In the genomic region with DNA sequence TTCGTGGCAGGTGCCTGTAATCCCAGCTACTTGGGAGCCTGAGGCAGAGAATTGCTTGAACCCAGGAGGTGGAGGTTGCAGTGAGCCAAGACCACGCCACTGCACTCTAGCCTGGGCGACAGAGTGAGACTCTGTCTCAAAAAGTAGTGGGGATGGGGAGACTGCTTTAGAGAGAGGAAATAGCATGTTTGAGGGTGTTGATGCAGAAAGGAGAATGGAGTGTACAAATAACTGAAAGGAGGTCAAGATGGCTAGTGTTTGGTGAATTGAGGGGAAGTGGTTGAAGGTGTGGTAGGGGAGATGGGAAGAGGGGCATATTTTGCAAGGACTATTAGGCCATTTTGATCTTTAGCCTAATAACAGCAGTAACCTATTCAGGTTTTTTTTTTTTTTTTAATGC, we compare ENCODE assay signal across 7 cellular contexts. TPM values are rescaled to one million over a fixed set of nuclear protein-coding genes. Genes with fewer than 3 reads are reported as not detected.
A peak's percentile ranks its signal among the peaks of the same experiment; 100 is the strongest.
DNase-seq lines count a peak whose midpoint lies in the region; ATAC-seq and TF ChIP-seq lines count a peak whose summit lies in the region.
"Not testable (repeated sequence)": the region's sequence is repeated elsewhere in the genome, so short reads cannot be mapped to it uniquely, and the experiment has no call there.

No MANE protein-coding gene starts in this region.

- H3K27me3 ChIP-seq in CD4-positive, CD25-positive, alpha-beta regulatory T cell (ENCODE audit: control insufficient read depth, insufficient read depth, low read length); neutrophil: not testable (repeated sequence)

- peaks cover 33 to 44% (median 37%) of the 10 kb centered on the region in 4 donors for H3K4me1 Mint-ChIP-seq in CD4-positive, CD25-positive, alpha-beta regulatory T cell
- peaks cover 30% of the 10 kb centered on the region for H3K4me1 Mint-ChIP-seq in activated CD8-positive, alpha-beta T cell treated with anti-CD3 and anti-CD28 coated beads for 36 hours (ENCODE audit: low read depth)
- H3K4me1 Mint-ChIP-seq in effector memory CD8-positive, alpha-beta T cell (ENCODE audit: low read depth in 2 of 2): peaks cover 32 to 44% of the 10 kb centered on the region in 2 donors

- TF ChIP-seq CTCF in HEK293 (tag by site-specific recombination; IDR thresholded peaks at IDR 0.05); activated CD8-positive, alpha-beta T cell treated with anti-CD3 and anti-CD28 coated beads for 36 hours (IDR thresholded peaks at IDR 0.05); neutrophil (IDR thresholded peaks at IDR 0.05): not testable (repeated sequence)

- H3K27me3 Mint-ChIP-seq in CD4-positive, CD25-positive, alpha-beta regulatory T cell; activated CD8-positive, alpha-beta T cell treated with anti-CD3 and anti-CD28 coated beads for 36 hours; effector memory CD8-positive, alpha-beta T cell: not testable (repeated sequence)

- CTCF ChIA-PET in HEK293 (lab: Yijun Ruan, JAX): not testable (repeated sequence)
- CTCF ChIA-PET in activated CD8-positive, alpha-beta T cell treated with anti-CD3 and anti-CD28 coated beads for 36 hours (lab: Charles Lee): interaction anchor here (1.2 kb wide), 1 partner anchor 33 kb away, joined by 3 read pairs; no protein-coding TSS in a partner anchor

- not testable (repeated sequence) for H3K27ac ChIP-seq in CD4-positive, CD25-positive, alpha-beta regulatory T cell (ENCODE audit: insufficient read depth, low read length, poor library complexity, severe bottlenecking); HEK293 (ENCODE audit: extremely low read depth, low read depth, low read length)
- H3K27ac ChIP-seq in neutrophil: peak overlapping the region; percentile 59

- H3K9me3 ChIP-seq in CD4-positive, CD25-positive, alpha-beta regulatory T cell (ENCODE audit: control insufficient read depth in 2 of 2, low read length in 2 of 2); HEK293 (ENCODE audit: control insufficient read depth, insufficient read depth, low read depth, low read length); neutrophil: not testable (repeated sequence)

- not testable (repeated sequence) for H3K9me3 Mint-ChIP-seq in CD4-positive, CD25-positive, alpha-beta regulatory T cell; activated CD8-positive, alpha-beta T cell treated with anti-CD3 and anti-CD28 coated beads for 36 hours; activated naive CD4-positive, alpha-beta T cell treated with anti-CD3 and anti-CD28 coated beads, Interleukin-2, amount 50 U/mL, for 72 hours; effector memory CD8-positive, alpha-beta T cell

- not testable (repeated sequence) for H3K4me3 ChIP-seq in CD4-positive, CD25-positive, alpha-beta regulatory T cell (ENCODE audit: low read depth, low read length); HEK293 (ENCODE audit: low read depth, low read length); neutrophil (ENCODE audit: low read depth in 1 of 2, low read length in 1 of 2)

- intact Hi-C loops in activated CD8-positive, alpha-beta T cell treated with anti-CD3 and anti-CD28 coated beads for 36 hours (cut with micrococcal nuclease): not testable (repeated sequence)

- DNase-seq in CD4-positive, CD25-positive, alpha-beta regulatory T cell: peak in 1 of 3 donors; percentile 25
- peak; percentile 34 for DNase-seq in SKM-1 treated with dmso at 0.1 percent for 144 hours (lab: John Stamatoyannopoulos, UW; ENCODE audit: unreplicated experiment)
- DNase-seq in activated CD8-positive, alpha-beta T cell treated with anti-CD3 and anti-CD28 coated beads for 36 hours; activated naive CD4-positive, alpha-beta T cell treated with anti-CD3 and anti-CD28 coated beads, Interleukin-2, amount 50 U/mL, for 72 hours (ENCODE audit: low spot score in 2 of 2); effector memory CD8-positive, alpha-beta T cell: not testable (repeated sequence)

- H3K4me3 Mint-ChIP-seq in CD4-positive, CD25-positive, alpha-beta regulatory T cell: peak overlapping the region in 1 of 4 donors; percentile 7
- H3K4me3 Mint-ChIP-seq in activated CD8-positive, alpha-beta T cell treated with anti-CD3 and anti-CD28 coated beads for 36 hours: not testable (repeated sequence)
- peak overlapping the region; percentile 3 to 20 for H3K4me3 Mint-ChIP-seq in effector memory CD8-positive, alpha-beta T cell

- H3K27ac Mint-ChIP-seq in CD4-positive, CD25-positive, alpha-beta regulatory T cell: peak overlapping the region in 2 of 3 donors; percentile 29 to 91
- H3K27ac Mint-ChIP-seq in activated CD8-positive, alpha-beta T cell treated with anti-CD3 and anti-CD28 coated beads for 36 hours: peak overlapping the region; percentile 43
- peak overlapping the region; percentile 18 to 33 for H3K27ac Mint-ChIP-seq in activated naive CD4-positive, alpha-beta T cell treated with anti-CD3 and anti-CD28 coated beads, Interleukin-2, amount 50 U/mL, for 72 hours
- peak overlapping the region; percentile 0 to 80 for H3K27ac Mint-ChIP-seq in effector memory CD8-positive, alpha-beta T cell

- ATAC-seq in CD4-positive, CD25-positive, alpha-beta regulatory T cell (ENCODE audit: low read depth in 2 of 2); activated CD8-positive, alpha-beta T cell treated with anti-CD3 and anti-CD28 coated beads for 36 hours; activated naive CD4-positive, alpha-beta T cell treated with anti-CD3 and anti-CD28 coated beads, Interleukin-2, amount 50 U/mL, for 72 hours: not testable (repeated sequence)
- peak; percentile 92 for ATAC-seq in effector memory CD8-positive, alpha-beta T cell (replicated peaks)

- H3K36me3 Mint-ChIP-seq in CD4-positive, CD25-positive, alpha-beta regulatory T cell: peaks cover 42% of the 10 kb centered on the region
- peaks cover 48% of the 10 kb centered on the region for H3K36me3 Mint-ChIP-seq in activated CD8-positive, alpha-beta T cell treated with anti-CD3 and anti-CD28 coated beads for 36 hours (ENCODE audit: low read depth)
- peaks cover 8 to 21% of the 10 kb centered on the region in 2 donors for H3K36me3 Mint-ChIP-seq in activated naive CD4-positive, alpha-beta T cell treated with anti-CD3 and anti-CD28 coated beads, Interleukin-2, amount 50 U/mL, for 72 hours
- peaks cover 47% of the 10 kb centered on the region for H3K36me3 Mint-ChIP-seq in effector memory CD8-positive, alpha-beta T cell (ENCODE audit: insufficient read depth)

- H3K36me3 ChIP-seq in CD4-positive, CD25-positive, alpha-beta regulatory T cell (ENCODE audit: control insufficient read depth, insufficient read depth, low read length): peaks cover 31% of the 10 kb centered on the region
- H3K36me3 ChIP-seq in HEK293 (ENCODE audit: control insufficient read depth in 2 of 2, insufficient read depth in 1 of 2, low read length in 2 of 2) (peaks cover 37 to 41% of the 10 kb centered on the region in 2 experiments), neutrophil (peaks cover 57% of the 10 kb centered on the region)

- POLR2A ChIA-PET in HEK293 (lab: Yijun Ruan, JAX); activated CD8-positive, alpha-beta T cell treated with anti-CD3 and anti-CD28 coated beads for 36 hours (lab: Charles Lee): not testable (repeated sequence)

- not testable (repeated sequence) for H3K4me1 ChIP-seq in CD4-positive, CD25-positive, alpha-beta regulatory T cell (ENCODE audit: control insufficient read depth, insufficient read depth, low read length, poor library complexity, severe bottlenecking); HEK293 (ENCODE audit: control insufficient read depth, insufficient read depth, low read length)
- peaks cover 10 to 15% of the 10 kb centered on the region in 2 experiments for H3K4me1 ChIP-seq in neutrophil (ENCODE audit: control insufficient read depth in 1 of 2, insufficient read depth in 1 of 2, low read depth in 1 of 2, low read length in 1 of 2)

TF ChIP-seq in HEK293, 187 proteins besides CTCF, POLR2A, EP300 and RAD21:
- peak; percentile 31; the same call in 1 of the 2 replicates for TF ChIP-seq PRDM1 (tag by site-specific recombination; IDR thresholded peaks at IDR 0.05)

RNA-seq across cellular contexts. Expression of gene TENT2, which starts 18.2 kb away (rescaled TPM):
- total RNA-seq in CD4-positive, CD25-positive, alpha-beta regulatory T cell: 141 TPM
- polyA plus RNA-seq in CD4-positive, CD25-positive, alpha-beta regulatory T cell: 10 to 100 TPM; 45.9 to 65.1 (median 57.9) TPM
- total RNA-seq in activated CD8-positive, alpha-beta T cell treated with anti-CD3 and anti-CD28 coated beads for 36 hours: 10 to 100 TPM; 70.2 to 71.8 TPM
- 10 to 100 TPM; 92.0 to 92.4 TPM for total RNA-seq in activated naive CD4-positive, alpha-beta T cell treated with anti-CD3 and anti-CD28 coated beads, Interleukin-2, amount 50 U/mL, for 72 hours

RNA-seq across cellular contexts. Expression of gene CMYA5, which starts 59.2 kb away (rescaled TPM):
- total RNA-seq in CD4-positive, CD25-positive, alpha-beta regulatory T cell: 0.10 TPM
- polyA plus RNA-seq in CD4-positive, CD25-positive, alpha-beta regulatory T cell: under 1 TPM in 1 of 4 donors, not detected in 3; 0.05 TPM
- under 1 TPM; 0.13 to 0.16 TPM for total RNA-seq in activated CD8-positive, alpha-beta T cell treated with anti-CD3 and anti-CD28 coated beads for 36 hours
- total RNA-seq in activated naive CD4-positive, alpha-beta T cell treated with anti-CD3 and anti-CD28 coated beads, Interleukin-2, amount 50 U/mL, for 72 hours: under 1 TPM; 0.30 to 0.39 TPM
